In the genomic region with DNA sequence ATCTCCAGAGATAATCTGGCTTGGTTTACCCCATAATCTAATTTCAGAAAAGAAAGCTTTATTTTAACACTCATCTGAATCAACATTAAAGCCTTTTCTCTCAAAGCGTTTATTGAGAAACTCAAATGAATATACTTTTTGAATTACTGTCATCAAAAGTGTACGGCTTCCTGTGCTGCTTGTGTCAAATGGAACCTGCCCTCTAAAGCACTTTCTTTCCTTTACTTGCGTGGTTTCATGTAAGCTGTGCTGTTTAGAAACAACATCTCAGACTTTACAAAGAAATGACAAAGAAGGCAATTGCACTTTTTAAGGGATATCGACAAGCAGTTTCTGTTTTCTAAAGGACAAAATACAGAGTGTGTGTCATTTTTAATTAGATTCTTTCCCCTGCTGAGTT, we compare ENCODE assay signal across 21 cellular contexts.
"Had no signal": no experiment of that assay in that cellular context is flagged by ENCODE, and none has a peak within 500 bp of the region (broad histone marks: within the 10 kb centered on the region; RNA-seq: fewer than 3 reads in every experiment).

No MANE protein-coding gene starts in this region.

- H3K4me1 ChIP-seq: gastroesophageal sphincter, heart right ventricle, left lung, prostate gland, right atrium auricular region, tibial artery, uterus had no signal

- H3K4me3 Mint-ChIP-seq: activated naive CD8-positive, alpha-beta T cell treated with anti-CD3 and anti-CD28 coated beads, Interleukin-2, amount 50 U/mL, for 24 hours; nephron progenitor cell had no signal

- H3K27ac Mint-ChIP-seq: activated naive CD8-positive, alpha-beta T cell treated with anti-CD3 and anti-CD28 coated beads, Interleukin-2, amount 50 U/mL, for 24 hours; activated T-helper 2 cell treated with anti-CD3 and anti-CD28 coated beads, Interferon-gamma antibody, Interleukin-2, Interleukin-4, amounts not matched to agents 10 μg/mL and 5 μg/mL and 100 μg/mL, durations not matched to agents 14 hours and 24 hours and 36 hours had no signal

- H3K4me1 Mint-ChIP-seq: activated naive CD8-positive, alpha-beta T cell treated with anti-CD3 and anti-CD28 coated beads, Interleukin-2, amount 50 U/mL, for 24 hours; nephron progenitor cell had no signal

- H3K9me3 Mint-ChIP-seq: activated naive CD8-positive, alpha-beta T cell treated with anti-CD3 and anti-CD28 coated beads, Interleukin-2, amount 50 U/mL, for 24 hours; activated T-helper 2 cell treated with anti-CD3 and anti-CD28 coated beads, Interferon-gamma antibody, Interleukin-2, Interleukin-4, amounts not matched to agents 10 μg/mL and 5 μg/mL and 100 μg/mL, durations not matched to agents 14 hours and 24 hours and 36 hours; nephron progenitor cell had no signal

- H3K27me3 Mint-ChIP-seq: activated naive CD8-positive, alpha-beta T cell treated with anti-CD3 and anti-CD28 coated beads, Interleukin-2, amount 50 U/mL, for 24 hours had no signal

- DNase-seq: activated CD4-positive, alpha-beta T cell treated with anti-CD3 and anti-CD28 coated beads for 4 hours; activated naive CD4-positive, alpha-beta T cell treated with Interleukin-2 at 50 U/mL for 16 hours; activated naive CD8-positive, alpha-beta T cell treated with anti-CD3 and anti-CD28 coated beads, Interleukin-2, amount 50 U/mL, for 24 hours; aorta; cerebellar nuclear complex; effector CD8-positive, alpha-beta T cell; heart right ventricle; left lung; nephron progenitor cell; stimulated activated CD4-positive, alpha-beta T cell treated with anti-CD3 and anti-CD28 coated beads, Interleukin-2, amount 100 ng/mL, for 24 hours; stimulated activated naive CD8-positive, alpha-beta T cell treated with anti-CD3 and anti-CD28 coated beads, Interleukin-15, Interleukin-2, amounts not matched to agents 100 U/mL and 50 U/mL, for 24 hours; substantia nigra; tibial artery; uterus; WERI-Rb-1 had no signal

- H3K27me3 ChIP-seq: gastroesophageal sphincter, heart right ventricle, left lung, right atrium auricular region, tibial artery, uterus had no signal

- ATAC-seq: activated naive CD8-positive, alpha-beta T cell treated with anti-CD3 and anti-CD28 coated beads, Interleukin-2, amount 50 U/mL, for 24 hours; esophagus mucosa; gastroesophageal sphincter; heart right ventricle; left lung; stimulated activated naive CD8-positive, alpha-beta T cell treated with anti-CD3 and anti-CD28 coated beads, Interleukin-15, Interleukin-2, amounts not matched to agents 100 U/mL and 50 U/mL, for 24 hours had no signal

- H3K36me3 ChIP-seq: prostate gland, uterus, WERI-Rb-1 had no signal

- H3K4me3 ChIP-seq: gastroesophageal sphincter, heart right ventricle, left lung, prostate gland, right atrium auricular region, tibial artery, uterus had no signal

- H3K27ac ChIP-seq: gastroesophageal sphincter, heart right ventricle, left lung, prostate gland, right atrium auricular region, tibial artery, uterus, WERI-Rb-1 had no signal

- FAIRE-seq: bronchial epithelial cell had no signal

- H3K9me3 ChIP-seq: gastroesophageal sphincter, heart right ventricle, left lung, prostate gland, right atrium auricular region, tibial artery, uterus had no signal
